In genomic region chr10:28503114-28503513, GRCh38 we compare ENCODE assay signal across 9 cellular contexts. TPM values are rescaled to one million over a fixed set of nuclear protein-coding genes. Genes with fewer than 3 reads are reported as not detected.
DNase-seq lines count a peak whose midpoint lies in the region; ATAC-seq and TF ChIP-seq lines count a peak whose summit lies in the region.
"Had no signal": no experiment of that assay in that cellular context is flagged by ENCODE, and none has a peak within 500 bp of the region (broad histone marks: within the 10 kb centered on the region; RNA-seq: fewer than 3 reads in every experiment).

No MANE protein-coding gene starts in this region.

- DNase-seq in EL (peak; percentile 8), NCI-H187 treated with DMSO at 0.1 percent for 48 hours (lab: John Stamatoyannopoulos, UW) (peak; percentile 40), mesothelial cell of epicardium (ENCODE audit: low spot score in 2 of 2, unreplicated experiment in 2 of 2) (no peak), activated gamma-delta T cell treated with Interleukin-2 at 50 U/mL for 16 hours (no peak)
- no peak for DNase-seq in naive thymus-derived CD8-positive, alpha-beta T cell
- DNase-seq in stimulated activated naive CD4-positive, alpha-beta T cell (lab: John Stamatoyannopoulos, UW): no peak
- DNase-seq: activated CD4-positive, CD25-positive, alpha-beta regulatory T cell had no signal

- no peaks in the 10 kb centered on the region for H3K27me3 Mint-ChIP-seq in activated T-helper 17 cell treated with anti-CD3 and anti-CD28 coated beads, Interleukin-2, amount 50 U/mL, for 72 hours
- no peaks in the 10 kb centered on the region for H3K27me3 Mint-ChIP-seq in mesothelial cell of epicardium (ENCODE audit: low read depth)
- H3K27me3 Mint-ChIP-seq in naive thymus-derived CD8-positive, alpha-beta T cell: peaks cover 0 to 4% (median 0%) of the 10 kb centered on the region in 5 donors

- no peak overlapping the region for H3K27ac Mint-ChIP-seq in activated T-helper 17 cell treated with anti-CD3 and anti-CD28 coated beads, Interleukin-2, amount 50 U/mL, for 72 hours
- peak overlapping the region; percentile 21 for H3K27ac Mint-ChIP-seq in mesothelial cell of epicardium
- no peak overlapping the region for H3K27ac Mint-ChIP-seq in naive thymus-derived CD8-positive, alpha-beta T cell

- no peak for ATAC-seq in activated T-helper 17 cell treated with anti-CD3 and anti-CD28 coated beads, Interleukin-2, amount 50 U/mL, for 72 hours (replicated peaks)
- ATAC-seq in naive thymus-derived CD8-positive, alpha-beta T cell: no peak
- no peak for ATAC-seq in GM21786 (IDR thresholded peaks at IDR 0.05; ENCODE audit: unreplicated experiment)

- H3K4me3 Mint-ChIP-seq in activated T-helper 17 cell treated with anti-CD3 and anti-CD28 coated beads, Interleukin-2, amount 50 U/mL, for 72 hours: peak overlapping the region; percentile 67
- H3K4me3 Mint-ChIP-seq in mesothelial cell of epicardium: peak overlapping the region; percentile 67
- H3K4me3 Mint-ChIP-seq in naive thymus-derived CD8-positive, alpha-beta T cell: peak overlapping the region in 4 of 10 donors; percentile 2 to 76 (median 58)

- H3K36me3 Mint-ChIP-seq in activated T-helper 17 cell treated with anti-CD3 and anti-CD28 coated beads, Interleukin-2, amount 50 U/mL, for 72 hours (ENCODE audit: low read depth): no peaks in the 10 kb centered on the region
- peaks cover 3% of the 10 kb centered on the region for H3K36me3 Mint-ChIP-seq in mesothelial cell of epicardium
- peaks cover 0 to 2% (median 0%) of the 10 kb centered on the region in 3 donors for H3K36me3 Mint-ChIP-seq in naive thymus-derived CD8-positive, alpha-beta T cell

- no peaks in the 10 kb centered on the region for H3K9me3 Mint-ChIP-seq in activated T-helper 17 cell treated with anti-CD3 and anti-CD28 coated beads, Interleukin-2, amount 50 U/mL, for 72 hours
- no peaks in the 10 kb centered on the region for H3K9me3 Mint-ChIP-seq in mesothelial cell of epicardium
- no peaks in the 10 kb centered on the region for H3K9me3 Mint-ChIP-seq in naive thymus-derived CD8-positive, alpha-beta T cell

- POLR2A ChIA-PET in naive thymus-derived CD8-positive, alpha-beta T cell (lab: Charles Lee): interaction anchor here (1.1 kb wide), 1 partner anchor 29 kb away, joined by 3 read pairs; no protein-coding TSS in a partner anchor

- no peaks in the 10 kb centered on the region for H3K4me1 Mint-ChIP-seq in activated T-helper 17 cell treated with anti-CD3 and anti-CD28 coated beads, Interleukin-2, amount 50 U/mL, for 72 hours
- H3K4me1 Mint-ChIP-seq in mesothelial cell of epicardium: peaks cover 25% of the 10 kb centered on the region
- peaks cover 0 to 3% (median 2%) of the 10 kb centered on the region in 4 donors for H3K4me1 Mint-ChIP-seq in naive thymus-derived CD8-positive, alpha-beta T cell

- no peak for TF ChIP-seq CTCF in mesothelial cell of epicardium (IDR thresholded peaks at IDR 0.05; ENCODE audit: unreplicated experiment)

RNA-seq across cellular contexts. Expression of gene WAC, which starts 29.8 kb away (rescaled TPM):
- 100 to 1,000 TPM; 119 to 123 TPM for total RNA-seq in activated T-helper 17 cell treated with anti-CD3 and anti-CD28 coated beads, Interleukin-2, amount 50 U/mL, for 72 hours
- 133 to 141 TPM (median 139 TPM) in 3 replicates for total RNA-seq in mesothelial cell of epicardium
- total RNA-seq in naive thymus-derived CD8-positive, alpha-beta T cell: 100 to 1,000 TPM; 206 to 213 TPM
- polyA plus RNA-seq in naive thymus-derived CD8-positive, alpha-beta T cell: 100 to 1,000 TPM in 1 of 3 donors, 10 to 100 TPM in 2; 84.2 to 108 (median 92.2) TPM

Comparison
In these comparisons a context has a peak if more than half of its experiments do, and no peak if none do; other contexts are left out.
1. DNase-seq: peak in EL (single experiment) and NCI-H187 treated with DMSO at 0.1 percent for 48 hours (single experiment); none in mesothelial cell of epicardium (0 of 2), naive thymus-derived CD8-positive, alpha-beta T cell (0 of 10), activated gamma-delta T cell treated with Interleukin-2 at 50 U/mL for 16 hours (single experiment) and stimulated activated naive CD4-positive, alpha-beta T cell (0 of 6).